8 cellular contexts compared by ENCODE assay signal in the genomic region with DNA sequence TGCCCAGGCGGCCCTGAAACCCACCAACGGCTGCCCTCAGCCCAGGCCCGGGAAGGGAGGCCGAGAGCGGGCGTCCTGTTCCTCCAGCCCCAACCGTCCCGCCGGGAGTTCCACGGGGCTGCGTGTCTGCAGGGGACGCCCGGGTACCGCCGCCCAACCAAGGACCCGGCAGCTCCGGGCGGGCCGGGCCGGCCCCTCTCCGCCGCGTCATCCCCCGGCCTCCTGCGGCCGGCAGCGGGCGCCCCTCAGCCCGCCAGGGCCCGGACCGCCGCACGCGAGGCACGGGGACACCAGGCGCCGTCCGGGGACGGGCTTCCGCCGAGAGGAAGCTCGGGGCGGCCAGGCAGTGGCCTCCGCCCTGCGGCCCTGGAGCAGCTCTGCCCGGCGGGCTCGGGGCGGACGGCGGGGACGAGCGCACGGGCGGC. TPM values are rescaled to one million over a fixed set of nuclear protein-coding genes. Genes with fewer than 3 reads are reported as not detected.
DNase-seq lines count a peak whose midpoint lies in the region; ATAC-seq and TF ChIP-seq lines count a peak whose summit lies in the region.

No MANE protein-coding gene starts in this region.

- no peak for TF ChIP-seq CTCF in kidney epithelial cell (IDR thresholded peaks at IDR 0.05; ENCODE audit: insufficient read depth, low read length, poor library complexity, severe bottlenecking)

- peak overlapping the region; percentile 77 for H3K27ac ChIP-seq in subcutaneous abdominal adipose tissue (ENCODE audit: low read depth, low read length)

- DNase-seq in DMS 273 (lab: John Stamatoyannopoulos, UW; ENCODE audit: unreplicated experiment) (peak; percentile 82), DMS 273 treated with DMSO at 0.1 percent for 48 hours (lab: John Stamatoyannopoulos, UW) (no peak), MG63 (no peak), T47D (ENCODE audit: low read depth in 1 of 2, low spot score in 1 of 2) (peak; percentile 57 to 78), kidney epithelial cell (ENCODE audit: low read depth) (no peak), GDM1 (lab: John Stamatoyannopoulos, UW) (no peak)

- H3K27me3 ChIP-seq in MG63 (no peaks in the 10 kb centered on the region), kidney epithelial cell (ENCODE audit: control insufficient read depth, insufficient read depth, low read length) (no peaks in the 10 kb centered on the region), subcutaneous abdominal adipose tissue (ENCODE audit: control insufficient read depth in 5 of 5, insufficient read depth in 4 of 5, low read length in 5 of 5) (no peaks in the 10 kb centered on the region)

- peaks cover 38% of the 10 kb centered on the region for H3K36me3 ChIP-seq in MG63
- peaks cover 1% of the 10 kb centered on the region for H3K36me3 ChIP-seq in kidney epithelial cell (ENCODE audit: control insufficient read depth, insufficient read depth, low read length)
- H3K36me3 ChIP-seq in subcutaneous abdominal adipose tissue (ENCODE audit: control insufficient read depth in 5 of 5, insufficient read depth in 5 of 5, low read length in 5 of 5) = peaks cover 0 to 42% (median 38%) of the 10 kb centered on the region in 5 donors

- in situ Hi-C loops in T47D (cut with HindIII; ENCODE audit: low pct_unique_long_range_greater_than_20kb, low sequenced_read_pairs) = no loop called here

- peaks cover 5 to 68% (median 37%) of the 10 kb centered on the region in 5 donors for H3K4me1 ChIP-seq in subcutaneous abdominal adipose tissue (ENCODE audit: control insufficient read depth in 5 of 5, insufficient read depth in 5 of 5, low read length in 5 of 5)

- H3K4me3 ChIP-seq in MG63 (peak overlapping the region; percentile 83), kidney epithelial cell (ENCODE audit: low read depth, low read length) (peak overlapping the region; percentile 92), subcutaneous abdominal adipose tissue (ENCODE audit: low read depth in 1 of 5, low read length in 5 of 5) (peak overlapping the region in 4 of 5 donors; percentile 73 to 87 (median 80))

- no peaks in the 10 kb centered on the region for H3K9me3 ChIP-seq in MG63
- no peaks in the 10 kb centered on the region for H3K9me3 ChIP-seq in subcutaneous abdominal adipose tissue (ENCODE audit: control insufficient read depth in 5 of 5, low read length in 5 of 5)

- peak; percentile 17 for ATAC-seq in GM21717 (IDR thresholded peaks at IDR 0.05; ENCODE audit: unreplicated experiment)

- H3K9ac ChIP-seq in subcutaneous abdominal adipose tissue (ENCODE audit: low read length in 5 of 5) = peak overlapping the region; percentile 56 to 87 (median 79)

RNA-seq across cellular contexts. Expression of a gene that starts 0.4 kb away (rescaled TPM):
- 66.3 and 88.3 TPM in 2 replicates for total RNA-seq in MG63 (2014; rRNA removed; shearing (Covaris generic); ENCODE audit: low replicate concordance)
- total RNA-seq in kidney epithelial cell = 174 and 222 TPM in 2 replicates

RNA-seq across cellular contexts. Expression of a gene that starts 0.9 kb away (rescaled TPM):
- not detected in 2 replicates for total RNA-seq in MG63 (2014; rRNA removed; shearing (Covaris generic); ENCODE audit: low replicate concordance)
- total RNA-seq in kidney epithelial cell = not detected in 2 replicates

RNA-seq across cellular contexts. Expression of a gene that starts 8.0 kb away (rescaled TPM):
- total RNA-seq in MG63 (2014; rRNA removed; shearing (Covaris generic); ENCODE audit: low replicate concordance) = not detected in 2 replicates
- 1.2 TPM in 1 of 2 replicates, not detected in the other for total RNA-seq in kidney epithelial cell

RNA-seq across cellular contexts. Expression of a gene that starts 33.2 kb away (rescaled TPM):
- not detected in 2 replicates for total RNA-seq in MG63 (2014; rRNA removed; shearing (Covaris generic); ENCODE audit: low replicate concordance)
- 2.0 and 3.8 TPM in 2 replicates for total RNA-seq in kidney epithelial cell

RNA-seq across cellular contexts. Expression of a gene that starts 38.7 kb away (rescaled TPM):
- total RNA-seq in MG63 (2014; rRNA removed; shearing (Covaris generic); ENCODE audit: low replicate concordance) = not detected in 2 replicates
- total RNA-seq in kidney epithelial cell = not detected in 2 replicates

Comparison
In these comparisons a context has a peak if more than half of its experiments do, and no peak if none do; other contexts are left out.
1. DNase-seq: peak in DMS 273 (single experiment) and T47D (2 of 2); none in DMS 273 treated with DMSO at 0.1 percent for 48 hours (single experiment), MG63 (single experiment), kidney epithelial cell (single experiment) and GDM1 (single experiment).
2. Peak in every context shown above with its lines, with median percentiles within 50 percentile points of each other: H3K4me3 ChIP-seq.